ENCODE assay signal across 10 cellular contexts in the genomic region with DNA sequence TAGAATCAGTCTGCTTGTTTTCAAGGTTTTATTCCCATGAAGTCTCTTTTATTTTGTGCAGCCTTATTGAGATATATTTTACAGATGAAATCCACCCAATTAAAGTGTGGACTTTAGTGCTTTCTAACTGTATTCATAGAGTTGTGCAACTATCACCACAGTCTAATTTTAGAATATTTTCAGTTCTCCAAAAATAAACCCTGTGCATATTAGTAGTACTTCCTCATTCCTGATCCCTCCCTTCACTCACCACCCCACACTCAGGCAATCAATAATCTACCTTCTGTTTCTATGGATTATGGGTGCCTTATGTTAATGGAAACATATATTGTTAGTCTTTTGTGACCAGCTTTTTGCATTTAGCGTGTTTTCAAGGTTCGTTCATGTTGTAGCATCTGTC.
DNase-seq lines count a peak whose midpoint lies in the region; ATAC-seq and TF ChIP-seq lines count a peak whose summit lies in the region.
"Had no signal": no experiment of that assay in that cellular context is flagged by ENCODE, and none has a peak within 500 bp of the region (broad histone marks: within the 10 kb centered on the region; RNA-seq: fewer than 3 reads in every experiment).

No MANE protein-coding gene starts in this region.

- no peaks in the 10 kb centered on the region for H4K20me1 ChIP-seq in PC-9 (ENCODE audit: insufficient read depth)

- no peaks in the 10 kb centered on the region for H3K27me3 Mint-ChIP-seq in type B pancreatic cell

- H3K4me1 ChIP-seq in PC-9 (replicated peaks; ENCODE audit: insufficient read depth): no peaks in the 10 kb centered on the region

- no peaks in the 10 kb centered on the region for H3K4me1 Mint-ChIP-seq in type B pancreatic cell (ENCODE audit: unreplicated experiment)

- ATAC-seq in GM18868 (IDR thresholded peaks at IDR 0.05; ENCODE audit: unreplicated experiment) (peak; percentile 81), HG02798 (IDR thresholded peaks at IDR 0.05; ENCODE audit: poor library complexity, unreplicated experiment) (peak; percentile 59)

- TF ChIP-seq CTCF in type B pancreatic cell (conservative IDR thresholded peaks at IDR 0.05): no peak
- TF ChIP-seq CTCF in RWPE1 (conservative IDR thresholded peaks at IDR 0.05; ENCODE audit: low read depth): no peak
- TF ChIP-seq CTCF in PC-9 (conservative IDR thresholded peaks at IDR 0.05): no peak

- H3F3A ChIP-seq in PC-9 (ENCODE audit: insufficient read depth, low read depth): no peaks in the 10 kb centered on the region

- H3K9me3 Mint-ChIP-seq in type B pancreatic cell: no peaks in the 10 kb centered on the region

- CTCF ChIA-PET in RWPE1 (lab: Yijun Ruan, JAX) (no interaction called here), PC-9 (lab: Charles Lee) (no interaction called here)

- POLR2A ChIA-PET in RWPE1 (lab: Yijun Ruan, JAX; ENCODE audit: low non-redundant PET) (no interaction called here), PC-9 (lab: Charles Lee; ENCODE audit: unreplicated experiment) (no interaction called here)

- H3K9me2 ChIP-seq in PC-9 (ENCODE audit: insufficient read depth): no peaks in the 10 kb centered on the region

- no peaks in the 10 kb centered on the region for H3K27me3 ChIP-seq in PC-9 (ENCODE audit: insufficient read depth, low read depth)
- H3K27me3 ChIP-seq: MG63 had no signal

- no peaks in the 10 kb centered on the region for H3K9me3 ChIP-seq in PC-9 (ENCODE audit: insufficient read depth, low read depth)
- H3K9me3 ChIP-seq: MG63 had no signal

- no peak overlapping the region for H3K4me3 Mint-ChIP-seq in type B pancreatic cell

- H3K79me2 ChIP-seq in PC-9 (ENCODE audit: low read depth): no peaks in the 10 kb centered on the region

- H3K4me3 ChIP-seq in PC-9: no peak overlapping the region
- H3K4me3 ChIP-seq: MG63 had no signal

- no TSS peak for BruUV-seq in PC-9 (replicated peaks; lab: Mats Ljungman, UMichigan)

- no peak overlapping the region for H3K4me2 ChIP-seq in PC-9

- H3K27ac Mint-ChIP-seq in type B pancreatic cell: no peak overlapping the region
- H3K27ac Mint-ChIP-seq: natural killer cell had no signal

- H3K27ac ChIP-seq in RWPE1 (no peak overlapping the region), PC-9 (no peak overlapping the region)

- intact Hi-C loops in PC-9 (cut with micrococcal nuclease; ENCODE audit: unreplicated experiment): no loop called here

- H3K36me3 Mint-ChIP-seq in type B pancreatic cell: no peaks in the 10 kb centered on the region

- H2AFZ ChIP-seq in PC-9: no peak overlapping the region

- peak; percentile 30 for DNase-seq in NAMALWA (ENCODE audit: low spot score)
- peak; percentile 46 for DNase-seq in medulla oblongata (ENCODE audit: extremely low spot score)
- no peak for DNase-seq in HT-29 (ENCODE audit: low spot score)
- no peak for DNase-seq in type B pancreatic cell (ENCODE audit: extremely low spot score, unreplicated experiment)
- DNase-seq in RWPE1 (ENCODE audit: low spot score): no peak
- DNase-seq in PC-9: no peak
- DNase-seq: MG63, natural killer cell had no signal

- H3K36me3 ChIP-seq in PC-9 (ENCODE audit: low read depth): no peaks in the 10 kb centered on the region
- H3K36me3 ChIP-seq: MG63 had no signal

Comparison
In these comparisons a context has a peak if more than half of its experiments do, and no peak if none do; other contexts are left out.
1. DNase-seq: peak in NAMALWA (single experiment) and medulla oblongata (single experiment); none in HT-29 (single experiment), type B pancreatic cell (single experiment), RWPE1 (single experiment) and PC-9 (0 of 2).